In the genomic region with DNA sequence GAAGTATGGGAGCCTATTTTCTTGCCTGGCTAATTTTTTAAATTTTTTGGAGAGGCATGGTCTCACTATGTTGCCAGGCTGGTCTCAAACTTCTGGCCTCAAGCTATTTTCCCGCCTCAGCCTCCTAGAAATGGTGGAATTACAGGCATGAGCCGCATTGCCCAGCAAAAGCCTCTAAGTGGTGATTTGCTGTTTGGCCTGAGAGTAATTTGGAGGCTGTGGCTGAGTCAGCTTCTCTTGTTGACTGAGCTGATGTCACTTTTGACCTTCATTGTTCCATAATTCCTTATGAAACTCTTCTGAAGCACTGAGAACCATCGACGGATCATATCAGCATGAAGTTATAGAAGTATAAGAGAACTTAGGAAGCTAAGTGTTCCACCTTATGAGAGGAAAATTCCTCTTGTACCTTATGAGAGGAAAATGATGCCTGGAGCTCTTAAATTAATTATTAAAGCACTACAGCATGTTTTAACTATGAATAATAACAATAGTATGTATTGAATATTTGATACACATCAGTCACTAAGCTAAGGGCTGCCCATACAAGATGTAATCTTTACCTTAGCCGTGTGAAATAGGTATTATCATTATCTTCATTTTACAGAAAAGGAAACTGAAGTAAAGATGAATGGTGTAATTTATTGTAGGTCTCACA, we compare ENCODE assay signal across 21 cellular contexts.
DNase-seq lines count a peak whose midpoint lies in the region; TF ChIP-seq lines count a peak whose summit lies in the region.
"Had no signal": no experiment of that assay in that cellular context is flagged by ENCODE, and none has a peak within 500 bp of the region (broad histone marks: within the 10 kb centered on the region; RNA-seq: fewer than 3 reads in every experiment).

No MANE protein-coding gene starts in this region.

- in situ Hi-C loops in astrocyte of the spinal cord (cut with HindIII; ENCODE audit: low sequenced_read_pairs) = no loop called here

- H3K27ac ChIP-seq in hepatocyte = peak overlapping the region; percentile 1
- H3K27ac ChIP-seq: ascending aorta, foreskin keratinocyte, neutrophil, thoracic aorta had no signal

- no peak overlapping the region for H3K4me3 ChIP-seq in astrocyte of the spinal cord (ENCODE audit: low read depth, low read length)
- H3K4me3 ChIP-seq in hepatocyte = no peak overlapping the region
- H3K4me3 ChIP-seq: ascending aorta, GM23338, mucosa of descending colon, thoracic aorta had no signal

- no peaks in the 10 kb centered on the region for H3K4me1 ChIP-seq in hepatocyte (ENCODE audit: insufficient read depth)
- H3K4me1 ChIP-seq: ascending aorta, foreskin keratinocyte had no signal

- H3K27me3 ChIP-seq in hepatocyte = no peaks in the 10 kb centered on the region
- H3K27me3 ChIP-seq: ascending aorta, foreskin keratinocyte, neutrophil had no signal

- H3K4me2 ChIP-seq in hepatocyte = no peak overlapping the region
- H3K4me2 ChIP-seq: GM23338 had no signal

- no peak overlapping the region for H2AFZ ChIP-seq in hepatocyte
- H2AFZ ChIP-seq: GM23338 had no signal

- WGBS in hepatocyte (ENCODE audit: low lambda C conversion rate, missing lambda C conversion rate) = 71% methylated on average over 5 of the region's 5 CpGs

- TF ChIP-seq CTCF in astrocyte of the spinal cord (IDR thresholded peaks at IDR 0.05; ENCODE audit: low read depth, low read length) (no peak), hepatocyte (IDR thresholded peaks at IDR 0.05; ENCODE audit: poor library complexity) (no peak)

- no peaks in the 10 kb centered on the region for H3K79me2 ChIP-seq in hepatocyte

- H4K20me1 ChIP-seq in hepatocyte (ENCODE audit: insufficient read depth, poor library complexity, severe bottlenecking) = no peaks in the 10 kb centered on the region

- H3K9me3 ChIP-seq in hepatocyte (ENCODE audit: low read depth) = no peaks in the 10 kb centered on the region
- H3K9me3 ChIP-seq: ascending aorta, mucosa of descending colon, neutrophil, thoracic aorta had no signal

- no peaks in the 10 kb centered on the region for H3K9me2 ChIP-seq in hepatocyte (replicated peaks; ENCODE audit: insufficient read depth)

- no peaks in the 10 kb centered on the region for H3K36me3 ChIP-seq in hepatocyte (replicated peaks; ENCODE audit: insufficient read depth, low read depth)
- H3K36me3 ChIP-seq: ascending aorta, neutrophil, thoracic aorta had no signal

- DNase-seq in NCI-H146 treated with DMSO at 0.1 percent for 48 hours (lab: John Stamatoyannopoulos, UW; ENCODE audit: unreplicated experiment) = peak; percentile 24
- DNase-seq in astrocyte of the spinal cord (ENCODE audit: low read depth, low spot score) = peak; percentile 3
- DNase-seq in hepatocyte (ENCODE audit: low spot score) = peak; percentile 29
- peak; percentile 57 for DNase-seq in renal cortical epithelial cell (ENCODE audit: low read depth)
- DNase-seq in activated CD4-positive, CD25-positive, alpha-beta regulatory T cell (lab: John Stamatoyannopoulos, UW) = no peak
- DNase-seq in RPMI8226 = no peak
- DNase-seq in AG20443 (ENCODE audit: low spot score) = no peak
- DNase-seq: activated CD4-positive, alpha-beta memory T cell treated with anti-CD3 and anti-CD28 coated beads, Interleukin-2, amount 10 ng/mL, durations not matched to agents 7 days and 5 days; activated naive CD4-positive, alpha-beta T cell treated with anti-CD3 and anti-CD28 coated beads for 36 hours; activated T-cell treated with anti-CD3 and anti-CD28 coated beads, Interleukin-2, amount 50 U/mL, for 1 hour; AML-193; foreskin keratinocyte; Kasumi-1; left colon; mucosa of descending colon; NCI-H1092; NCI-H526 treated with DMSO at 0.1 percent for 48 hours had no signal

Comparison
In these comparisons a context has a peak if more than half of its experiments do, and no peak if none do; other contexts are left out.
1. DNase-seq: peak in NCI-H146 treated with DMSO at 0.1 percent for 48 hours (single experiment), astrocyte of the spinal cord (single experiment), hepatocyte (single experiment) and renal cortical epithelial cell (single experiment); none in activated CD4-positive, CD25-positive, alpha-beta regulatory T cell (0 of 4), RPMI8226 (single experiment) and AG20443 (single experiment).